4 cellular contexts compared by ENCODE assay signal in the genomic region with DNA sequence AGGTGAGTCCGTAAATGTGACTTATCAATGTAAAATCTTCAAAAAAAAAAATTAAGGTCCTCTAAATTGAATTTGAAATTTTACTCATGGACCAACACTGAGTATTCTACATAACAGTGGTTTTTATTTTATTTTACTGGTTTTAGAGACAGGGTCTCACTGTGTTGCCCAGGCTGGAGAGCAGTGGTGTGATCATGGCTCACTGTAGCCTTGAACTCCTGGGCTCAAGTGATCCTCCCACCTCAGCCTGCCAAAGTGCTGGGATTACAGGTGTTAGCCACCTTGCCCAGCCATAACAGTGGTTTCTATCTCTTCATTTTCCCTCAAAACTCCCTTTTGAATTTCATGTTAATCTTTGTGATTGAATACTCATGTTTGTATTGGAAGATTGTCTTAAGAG. TPM values are rescaled to one million over a fixed set of nuclear protein-coding genes. Genes with fewer than 3 reads are reported as not detected.
"Had no signal": no experiment of that assay in that cellular context is flagged by ENCODE, and none has a peak within 500 bp of the region (broad histone marks: within the 10 kb centered on the region; RNA-seq: fewer than 3 reads in every experiment).

No MANE protein-coding gene starts in this region.

RNA-seq across cellular contexts. Expression of gene CORT, which starts 33.9 kb away (rescaled TPM):
- total RNA-seq: natural killer cell, SK-MEL-5, smooth muscle cell, thoracic aorta had no signal
- polyA plus RNA-seq: smooth muscle cell had no signal
